2 cellular contexts compared by ENCODE assay signal in genomic region chr3:104392327-104392726, GRCh38.
TF ChIP-seq lines count a peak whose summit lies in the region.

No MANE protein-coding gene starts in this region.

TF ChIP-seq in GM23338, 12 proteins besides CTCF, POLR2A, EP300 and RAD21 (continued from another document):
- TF ChIP-seq ZNF462 (CRISPR knock-in tag; IDR thresholded peaks at IDR 0.05) (no peak), NANOG (IDR thresholded peaks at IDR 0.05; ENCODE audit: borderline replicate concordance) (no peak), ETS1 (IDR thresholded peaks at IDR 0.05) (no peak), EZH2phosphoT487 (IDR thresholded peaks at IDR 0.05; ENCODE audit: unreplicated experiment) (no peak), CREB1 (CRISPR knock-in tag; IDR thresholded peaks at IDR 0.05; ENCODE audit: low read depth) (no peak), JUNB (IDR thresholded peaks at IDR 0.05; ENCODE audit: unreplicated experiment) (no peak), ZNF331 (CRISPR knock-in tag; IDR thresholded peaks at IDR 0.05; ENCODE audit: low read depth) (no peak), REST (IDR thresholded peaks at IDR 0.05; ENCODE audit: unreplicated experiment) (no peak), ZNF114 (CRISPR knock-in tag; IDR thresholded peaks at IDR 0.05) (no peak), STAT1 (IDR thresholded peaks at IDR 0.05; ENCODE audit: unreplicated experiment) (no peak)

TF ChIP-seq in GM12878, 131 proteins besides CTCF, POLR2A, EP300 and RAD21 (continued from another document):
- no peak for TF ChIP-seq ZBTB33 (IDR thresholded peaks at IDR 0.05)
- no peak for TF ChIP-seq POLR2AphosphoS5 (IDR thresholded peaks at IDR 0.05; ENCODE audit: low read length)
- TF ChIP-seq IRF3 (IDR thresholded peaks at IDR 0.05), result no peak
- no peak for TF ChIP-seq SMAD1 (IDR thresholded peaks at IDR 0.05; ENCODE audit: low read depth, partially characterized antibody)
- no peak for TF ChIP-seq ZBTB11 (CRISPR knock-in tag; IDR thresholded peaks at IDR 0.05)
- no peak for TF ChIP-seq SIX5 (IDR thresholded peaks at IDR 0.05; ENCODE audit: low read depth, low read length, severe bottlenecking)
